7 cellular contexts compared by ENCODE assay signal in genomic region chr22:21698430-21699329, GRCh38. TPM values are rescaled to one million over a fixed set of nuclear protein-coding genes. Genes with fewer than 3 reads are reported as not detected.
A peak's percentile ranks its signal among the peaks of the same experiment; 100 is the strongest.
DNase-seq lines count a peak whose midpoint lies in the region; ATAC-seq and TF ChIP-seq lines count a peak whose summit lies in the region.
"Had no signal": no experiment of that assay in that cellular context is flagged by ENCODE, and none has a peak within 500 bp of the region (broad histone marks: within the 10 kb centered on the region; RNA-seq: fewer than 3 reads in every experiment).

No MANE protein-coding gene starts in this region.

- H3K36me3 ChIP-seq in WERI-Rb-1 (peaks cover 94% of the 10 kb centered on the region), stomach smooth muscle (ENCODE audit: control insufficient read depth in 2 of 2, insufficient read depth in 2 of 2, low read length in 2 of 2) (peaks cover 11 to 41% of the 10 kb centered on the region in 2 donors)

- H3K9me3 ChIP-seq in WERI-Rb-1 (ENCODE audit: severe bottlenecking) (no peaks in the 10 kb centered on the region), stomach smooth muscle (ENCODE audit: control insufficient read depth in 2 of 2, low read length in 2 of 2) (no peaks in the 10 kb centered on the region)

- DNase-seq in WERI-Rb-1 (peak; percentile 80), left ventricle myocardium superior (peak; percentile 79), mucosa of gallbladder (ENCODE audit: low spot score) (no peak), GM13976 (ENCODE audit: low spot score) (no peak), LoVo (ENCODE audit: low spot score) (no peak)

- peak; percentile 64 for ATAC-seq in left ventricle myocardium superior

- no peak overlapping the region for H3K4me3 ChIP-seq in WERI-Rb-1 (ENCODE audit: low read depth, low read length)
- H3K4me3 ChIP-seq in stomach smooth muscle (ENCODE audit: low read length in 2 of 2), result peak overlapping the region in 1 of 2 donors; percentile 40
- H3K4me3 ChIP-seq: SK-N-MC had no signal

- H3K27me3 ChIP-seq in WERI-Rb-1 (ENCODE audit: insufficient read depth, low read depth, severe bottlenecking) (no peaks in the 10 kb centered on the region), stomach smooth muscle (ENCODE audit: control insufficient read depth in 1 of 2, insufficient read depth in 2 of 2, low read length in 2 of 2) (no peaks in the 10 kb centered on the region)

- in situ Hi-C loops in GM13976 (cut with MboI; ENCODE audit: low sequenced_read_pairs, unreplicated experiment), result no loop called here

- peak overlapping the region; percentile 71 for H3K27ac ChIP-seq in WERI-Rb-1
- peak overlapping the region; percentile 79 for H3K27ac ChIP-seq in stomach smooth muscle (ENCODE audit: low read length)
- H3K27ac ChIP-seq: SK-N-MC had no signal

- intact Hi-C loops in left ventricle myocardium superior (cut with micrococcal nuclease), result no loop called here

- no peak for TF ChIP-seq CTCF in WERI-Rb-1 (IDR thresholded peaks at IDR 0.05; ENCODE audit: low read depth, low read length)
- TF ChIP-seq CTCF in GM13976 (IDR thresholded peaks at IDR 0.05; ENCODE audit: borderline replicate concordance, control extremely low read depth, extremely low read depth, insufficient read depth, missing control alignments), result no peak

- peaks cover 33% of the 10 kb centered on the region for H3K4me1 ChIP-seq in stomach smooth muscle (ENCODE audit: control insufficient read depth, insufficient read depth, low read length)

- no peak overlapping the region for H3K9ac ChIP-seq in stomach smooth muscle (ENCODE audit: low read length in 2 of 2)

RNA-seq across cellular contexts. Expression of gene PPIL2, which starts 32.9 kb away (rescaled TPM):
- total RNA-seq in left ventricle myocardium superior (25.7 TPM), mucosa of gallbladder (46.6 TPM)

RNA-seq across cellular contexts. Expression of gene YPEL1, which starts 36.9 kb away (rescaled TPM):
- total RNA-seq in left ventricle myocardium superior, result 3.2 TPM
- total RNA-seq in mucosa of gallbladder, result 10.0 TPM

RNA-seq across cellular contexts. Expression of gene SDF2L1, which starts 56.6 kb away (rescaled TPM):
- total RNA-seq in left ventricle myocardium superior (17.9 TPM), mucosa of gallbladder (61.4 TPM)

Comparison
In these comparisons a context has a peak if more than half of its experiments do, and no peak if none do; other contexts are left out.
1. DNase-seq: peak in WERI-Rb-1 (single experiment) and left ventricle myocardium superior (single experiment); none in mucosa of gallbladder (single experiment), GM13976 (single experiment) and LoVo (single experiment).